20 cellular contexts compared by ENCODE assay signal in genomic region chr14:30064454-30064853, GRCh38.
"Had no signal": no experiment of that assay in that cellular context is flagged by ENCODE, and none has a peak within 500 bp of the region (broad histone marks: within the 10 kb centered on the region; RNA-seq: fewer than 3 reads in every experiment).

No MANE protein-coding gene starts in this region.

- H3K27me3 ChIP-seq: adrenal gland, brain microvascular endothelial cell, left lung, spleen, stomach had no signal

- H3K9me3 ChIP-seq: adrenal gland, thoracic aorta had no signal

- DNase-seq: activated CD4-positive, alpha-beta T cell treated with anti-CD3 and anti-CD28 coated beads, Interleukin-2, amount 50 U/mL, for 1 hour; activated naive CD4-positive, alpha-beta T cell treated with anti-CD3 and anti-CD28 coated beads, Interleukin-2, amount 10 ng/mL, durations not matched to agents 7 days and 5 days; activated T-cell treated with anti-CD3 and anti-CD28 coated beads, Interleukin-2, amount 50 U/mL, for 1 hour; adrenal gland; brain microvascular endothelial cell; dermis blood vessel endothelial cell; effector memory CD8-positive, alpha-beta T cell; kidney; left lung; mammary epithelial cell; occipital lobe; right cardiac atrium; spleen; stomach; T-helper 1 cell; T1000 had no signal

- H3K27ac ChIP-seq: adrenal gland, brain microvascular endothelial cell, left lung, SK-N-MC, spleen, stomach, thoracic aorta had no signal

- H3K4me3 ChIP-seq: adrenal gland, left lung, SK-N-MC, spleen, stomach, thoracic aorta had no signal

- H3K4me1 ChIP-seq: adrenal gland, left lung, spleen, stomach had no signal

- ATAC-seq: activated CD4-positive, CD25-positive, alpha-beta regulatory T cell treated with anti-CD3 and anti-CD28 coated beads, Interleukin-2, amount 50 U/mL, for 24 hours; effector memory CD8-positive, alpha-beta T cell; left lung; natural killer cell treated with Interleukin-12 subunit alpha and Interleukin-12 subunit beta and Interleukin-15 and Interleukin-18, amount 100 ng/mL, for 72 hours; right cardiac atrium had no signal

- H3K36me3 ChIP-seq: adrenal gland, brain microvascular endothelial cell, left lung, spleen, stomach, thoracic aorta had no signal
